In the genomic region with DNA sequence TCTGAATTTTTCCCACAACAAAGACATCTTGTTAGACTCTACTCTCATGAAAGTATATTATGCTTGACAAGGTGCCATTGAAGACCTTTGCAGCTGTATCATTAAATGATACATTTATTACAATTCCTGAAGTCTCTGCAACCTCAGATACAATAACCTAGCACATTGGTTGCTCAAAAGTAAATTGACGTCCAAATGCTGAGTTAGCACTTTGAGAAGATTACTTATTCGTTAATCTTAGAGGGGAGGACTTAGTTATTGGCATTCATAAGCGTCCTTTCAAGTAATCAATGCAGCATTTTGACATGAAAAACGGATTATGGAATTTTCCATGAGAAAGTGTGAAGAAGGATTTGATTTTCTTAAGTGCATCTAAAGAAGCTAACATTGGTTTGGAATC, we compare ENCODE assay signal across 6 cellular contexts.
"Had no signal": no experiment of that assay in that cellular context is flagged by ENCODE, and none has a peak within 500 bp of the region (broad histone marks: within the 10 kb centered on the region; RNA-seq: fewer than 3 reads in every experiment).

No MANE protein-coding gene starts in this region.

- H3K27ac Mint-ChIP-seq: IgD-negative memory B cell had no signal

- DNase-seq: GOT3, H7, HCEC 1CT had no signal

- H3K4me3 Mint-ChIP-seq: IgD-negative memory B cell had no signal

- H3K4me2 ChIP-seq: KMS-11 had no signal

- H3K27me3 Mint-ChIP-seq: IgD-negative memory B cell had no signal

- H3K9ac ChIP-seq: KMS-11 had no signal

- H3K36me3 Mint-ChIP-seq: IgD-negative memory B cell had no signal

- H3K27ac ChIP-seq: KMS-11 had no signal

- FAIRE-seq: HTR-8/SVneo had no signal
